In the genomic region with DNA sequence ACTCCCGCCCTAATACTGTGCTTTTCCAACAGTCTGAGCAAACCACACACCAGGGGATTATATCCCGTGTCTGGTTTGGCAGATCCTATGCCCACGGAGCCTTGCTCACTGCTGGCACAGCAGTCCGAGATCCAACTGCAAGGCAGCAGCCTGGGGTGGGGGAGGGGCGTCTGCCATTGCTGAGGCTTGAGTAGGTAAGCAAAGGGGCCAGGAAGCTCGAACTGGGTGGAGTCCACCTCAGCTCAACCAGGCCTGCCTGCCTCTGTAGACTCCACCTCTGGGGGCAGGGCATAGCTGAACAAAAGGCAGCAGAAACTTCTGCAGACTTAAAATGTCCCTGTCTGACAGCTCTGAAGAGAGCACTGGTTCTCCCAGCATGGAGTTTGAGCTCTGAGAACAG, we compare ENCODE assay signal across 26 cellular contexts.
"Had no signal": no experiment of that assay in that cellular context is flagged by ENCODE, and none has a peak within 500 bp of the region (broad histone marks: within the 10 kb centered on the region; RNA-seq: fewer than 3 reads in every experiment).

No MANE protein-coding gene starts in this region.

- DNase-seq: hippocampal formation; islet precursor cell; left ventricle myocardium inferior; naive thymus-derived CD8-positive, alpha-beta T cell; occipital lobe; right lobe of liver; stimulated activated CD4-positive, alpha-beta T cell treated with anti-CD3 and anti-CD28 coated beads, Interleukin-12 subunit alpha, Interleukin-12 subunit beta, amount 100 ng/mL, for 4 hours; stimulated activated CD4-positive, alpha-beta T cell treated with anti-CD3 and anti-CD28 coated beads, Interleukin-15, amount 100 ng/mL, for 24 hours; stimulated activated CD4-positive, alpha-beta T cell treated with anti-CD3 and anti-CD28 coated beads, Interleukin-2, amount 100 ng/mL, for 24 hours; stimulated activated CD4-positive, alpha-beta T cell treated with anti-CD3 and anti-CD28 coated beads, Interleukin-4, amount 100 ng/mL, for 1 hour; stimulated activated naive B cell treated with anti-CD40 and anti-IgM and Interleukin-4, amounts not matched to agents 10 μg/mL and 1 μg/mL and 100 μg/mL, for 72 hours; stimulated activated naive CD8-positive, alpha-beta T cell treated with anti-CD3 and anti-CD28 coated beads, Interleukin-15, Interleukin-2, amounts not matched to agents 100 U/mL and 50 U/mL, for 24 hours; stomach; testis; thyroid gland; transverse colon had no signal

- H3K4me3 ChIP-seq: left ventricle myocardium inferior, lung, right atrium auricular region, right lobe of liver, smooth muscle cell, stomach, testis, thyroid gland, transverse colon, upper lobe of left lung, vagina had no signal

- H3K27me3 Mint-ChIP-seq: naive thymus-derived CD8-positive, alpha-beta T cell; progenitor cell of endocrine pancreas; stimulated activated naive B cell treated with anti-CD40 and anti-IgM and Interleukin-4, amounts not matched to agents 10 μg/mL and 1 μg/mL and 100 μg/mL, for 72 hours had no signal

- H3K9me3 ChIP-seq: neutrophil, right atrium auricular region, right lobe of liver, testis, thyroid gland, transverse colon, upper lobe of left lung, vagina had no signal

- ATAC-seq: naive thymus-derived CD8-positive, alpha-beta T cell; right lobe of liver; stimulated activated naive B cell treated with anti-CD40 and anti-IgM and Interleukin-4, amounts not matched to agents 10 μg/mL and 1 μg/mL and 100 μg/mL, for 72 hours; stimulated activated naive CD8-positive, alpha-beta T cell treated with anti-CD3 and anti-CD28 coated beads, Interleukin-15, Interleukin-2, amounts not matched to agents 100 U/mL and 50 U/mL, for 24 hours had no signal

- H3K4me1 ChIP-seq: left ventricle myocardium inferior, parathyroid adenoma, right atrium auricular region, stomach, testis, thyroid gland, transverse colon, upper lobe of left lung, vagina had no signal

- H3K4me2 ChIP-seq: smooth muscle cell had no signal

- H3K4me3 Mint-ChIP-seq: naive thymus-derived CD8-positive, alpha-beta T cell; nephron; neural crest cell; stimulated activated naive B cell treated with anti-CD40 and anti-IgM and Interleukin-4, amounts not matched to agents 10 μg/mL and 1 μg/mL and 100 μg/mL, for 72 hours had no signal

- H3K36me3 ChIP-seq: right atrium auricular region, right lobe of liver, thyroid gland, transverse colon had no signal

- H3K27ac Mint-ChIP-seq: naive thymus-derived CD8-positive, alpha-beta T cell; nephron; progenitor cell of endocrine pancreas; stimulated activated naive B cell treated with anti-CD40 and anti-IgM and Interleukin-4, amounts not matched to agents 10 μg/mL and 1 μg/mL and 100 μg/mL, for 72 hours had no signal

- H3K27me3 ChIP-seq: neutrophil, right atrium auricular region, right lobe of liver, stomach, testis, thyroid gland, transverse colon, upper lobe of left lung, vagina had no signal

- H3K27ac ChIP-seq: left ventricle myocardium inferior, neutrophil, parathyroid adenoma, right atrium auricular region, right lobe of liver, stomach, testis, thyroid gland, transverse colon, upper lobe of left lung, vagina had no signal

- H3K4me1 Mint-ChIP-seq: nephron; neural crest cell; stimulated activated naive B cell treated with anti-CD40 and anti-IgM and Interleukin-4, amounts not matched to agents 10 μg/mL and 1 μg/mL and 100 μg/mL, for 72 hours had no signal

- H2AFZ ChIP-seq: parathyroid adenoma had no signal
